16 cellular contexts compared by ENCODE assay signal in the genomic region with DNA sequence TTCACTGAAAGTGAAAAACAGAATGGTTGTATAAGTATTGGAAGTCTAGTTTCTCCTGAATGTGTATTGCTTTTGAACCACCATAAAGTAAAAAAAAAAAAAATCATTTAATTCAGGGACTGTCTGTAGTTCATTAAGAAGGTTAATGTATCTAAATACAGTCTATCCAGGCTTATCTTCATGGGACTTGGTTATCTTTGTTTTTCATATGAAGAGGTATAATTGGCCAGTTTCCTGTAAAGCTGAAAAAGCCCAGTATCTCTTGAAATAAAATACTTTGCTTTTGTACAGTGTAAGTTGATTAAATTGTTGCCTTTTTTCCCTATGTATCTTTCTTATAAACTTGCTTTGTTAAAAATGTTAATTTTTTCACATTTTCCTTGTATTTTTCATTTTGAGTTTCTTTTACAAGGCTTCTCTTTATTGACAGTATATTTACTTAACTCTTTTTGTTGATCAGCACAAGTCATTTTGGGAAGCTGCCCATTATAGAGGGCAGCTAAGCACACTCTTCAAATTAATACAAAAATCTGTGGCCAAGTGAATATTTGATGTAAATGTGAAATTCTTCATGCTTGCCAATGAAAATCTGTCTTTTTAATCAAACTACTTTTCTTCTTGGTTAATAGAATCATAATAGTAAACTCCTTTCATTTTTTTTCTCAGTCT.
DNase-seq lines count a peak whose midpoint lies in the region; ATAC-seq, FAIRE-seq and TF ChIP-seq lines count a peak whose summit lies in the region.
"Had no signal": no experiment of that assay in that cellular context is flagged by ENCODE, and none has a peak within 500 bp of the region (broad histone marks: within the 10 kb centered on the region; RNA-seq: fewer than 3 reads in every experiment).

No MANE protein-coding gene starts in this region.

- no peaks in the 10 kb centered on the region for H3K36me3 ChIP-seq in keratinocyte (ENCODE audit: control insufficient read depth in 2 of 2, extremely low read depth in 1 of 2, insufficient read depth in 2 of 2, low read length in 2 of 2)
- H3K36me3 ChIP-seq: heart right ventricle, uterus had no signal

- peak overlapping the region; percentile 43 for H3K4me2 ChIP-seq in keratinocyte (ENCODE audit: control insufficient read depth, extremely low read depth, insufficient read depth, low read depth, low read length)

- FAIRE-seq in H54 (lab: Jason Lieb, UNC): peak; percentile 15
- FAIRE-seq in keratinocyte (lab: Jason Lieb, UNC): no peak
- FAIRE-seq: endometrium, GM12891 had no signal

- no peak for TF ChIP-seq POLR2A in H54 (IDR thresholded peaks at IDR 0.05; ENCODE audit: low read depth, low read length)

- TF ChIP-seq CTCF in AG10803 (conservative IDR thresholded peaks at IDR 0.05; ENCODE audit: low read length) (no peak), VCaP (conservative IDR thresholded peaks at IDR 0.05) (no peak), keratinocyte (optimal IDR thresholded peaks at IDR 0.05 in 1 of 3, IDR thresholded peaks at IDR 0.05 in 1 of 3, conservative IDR thresholded peaks at IDR 0.05 in 1 of 3; ENCODE audit: extremely low read depth in 1 of 3, insufficient read depth in 2 of 3, low read length in 3 of 3) (no peak)

- H2AFZ ChIP-seq in keratinocyte (ENCODE audit: control insufficient read depth, low read length): no peak overlapping the region

- H3K4me3 ChIP-seq in AG10803 (ENCODE audit: low read length) (no peak overlapping the region), keratinocyte (ENCODE audit: control insufficient read depth in 2 of 3, extremely low read depth in 1 of 3, insufficient read depth in 2 of 3, low read depth in 1 of 3, low read length in 3 of 3) (no peak overlapping the region)
- H3K4me3 ChIP-seq: heart right ventricle, uterus had no signal

- peak overlapping the region; percentile 41 for H3K9ac ChIP-seq in keratinocyte (ENCODE audit: control insufficient read depth, extremely low read depth, insufficient read depth, low read length)

- ATAC-seq in HG03520 (IDR thresholded peaks at IDR 0.05; ENCODE audit: unreplicated experiment): no peak
- ATAC-seq: T-cell had no signal

- H3K27me3 ChIP-seq in keratinocyte (ENCODE audit: control insufficient read depth, extremely low read depth, insufficient read depth, low read length): no peaks in the 10 kb centered on the region
- H3K27me3 ChIP-seq: heart right ventricle, uterus had no signal

- no peaks in the 10 kb centered on the region for H3K79me2 ChIP-seq in keratinocyte (ENCODE audit: control insufficient read depth, insufficient read depth, low read length)

- H3K9me3 ChIP-seq in keratinocyte (ENCODE audit: control insufficient read depth, low read depth, low read length): no peaks in the 10 kb centered on the region
- H3K9me3 ChIP-seq: uterus had no signal

- H4K20me1 ChIP-seq in keratinocyte (ENCODE audit: control insufficient read depth, extremely low read depth, insufficient read depth, low read length): no peaks in the 10 kb centered on the region

- DNase-seq in AG10803 (ENCODE audit: low read depth) (peak; percentile 19), H54 (ENCODE audit: insufficient read length, low spot score) (no peak), keratinocyte (ENCODE audit: low read depth, low spot score) (no peak), mesenteric fat pad (ENCODE audit: low spot score) (no peak), germinal center (ENCODE audit: low spot score) (no peak)
- DNase-seq: activated CD4-positive, alpha-beta T cell treated with anti-CD3 and anti-CD28 coated beads, Interleukin-2, amount 50 U/mL, for 4 hours; CD4-positive, alpha-beta memory T cell; heart right ventricle; NCI-H1417; NCI-H510A; T-cell; uterus had no signal

- peak overlapping the region; percentile 81 for H3K27ac ChIP-seq in VCaP
- peak overlapping the region; percentile 78 for H3K27ac ChIP-seq in keratinocyte (ENCODE audit: control insufficient read depth, insufficient read depth, low read length)
- H3K27ac ChIP-seq: heart right ventricle, uterus had no signal

- H3K9me1 ChIP-seq in keratinocyte (ENCODE audit: control insufficient read depth, extremely low read depth, insufficient read depth, low read length): no peaks in the 10 kb centered on the region

- dilution Hi-C loops in keratinocyte (cut with MboI; ENCODE audit: extremely low pct_ligation_motif_present, low sequenced_read_pairs): no loop called here

- peaks cover 26% of the 10 kb centered on the region for H3K4me1 ChIP-seq in keratinocyte (ENCODE audit: control insufficient read depth, extremely low read depth, insufficient read depth, low read length)
- H3K4me1 ChIP-seq: uterus had no signal
